Comparison of ENCODE assay signal across 16 cellular contexts in genomic region chr3:186298876-186299275, GRCh38.
DNase-seq lines count a peak whose midpoint lies in the region; ATAC-seq, FAIRE-seq and TF ChIP-seq lines count a peak whose summit lies in the region.
"Had no signal": no experiment of that assay in that cellular context is flagged by ENCODE, and none has a peak within 500 bp of the region (broad histone marks: within the 10 kb centered on the region; RNA-seq: fewer than 3 reads in every experiment).

No MANE protein-coding gene starts in this region.

- in situ Hi-C loops in K562 (cut with MboI) = no loop called here

- no peaks in the 10 kb centered on the region for H3K9me1 ChIP-seq in K562 (ENCODE audit: control insufficient read depth, insufficient read depth, low read length)

- TF ChIP-seq CTCF in K562 (IDR thresholded peaks at IDR 0.05 in 2 of 3, conservative IDR thresholded peaks at IDR 0.05 in 1 of 3; ENCODE audit: insufficient read depth in 2 of 3, low read depth in 1 of 3, low read length in 3 of 3) = no peak

- FAIRE-seq in K562 (lab: Jason Lieb, UNC) = no peak

- H3K27me3 ChIP-seq in K562 (ENCODE audit: control insufficient read depth in 2 of 2, insufficient read depth in 2 of 2, low read length in 2 of 2) = peaks cover 0 to 28% of the 10 kb centered on the region in 2 experiments; a peak in 3 of 5 replicates

- H2AFZ ChIP-seq in K562 (ENCODE audit: low read depth, low read length) = no peak overlapping the region
- H2AFZ ChIP-seq: hepatocyte had no signal

- H3K9ac ChIP-seq in K562 (ENCODE audit: insufficient read depth in 1 of 2, low read depth in 2 of 2, low read length in 2 of 2) = no peak overlapping the region
- H3K9ac ChIP-seq: KMS-11 had no signal

- no peak overlapping the region for H3K4me2 ChIP-seq in K562 (ENCODE audit: insufficient read depth, low read length)
- H3K4me2 ChIP-seq: hepatocyte, KMS-11 had no signal

- H3K36me3 ChIP-seq in K562 (ENCODE audit: control insufficient read depth, insufficient read depth, low read length) = no peaks in the 10 kb centered on the region

- no peaks in the 10 kb centered on the region for H3K9me3 ChIP-seq in K562 (replicated peaks; ENCODE audit: control insufficient read depth, insufficient read depth, low read depth, low read length)

- ATAC-seq in K562 (no peak), GM19395 (IDR thresholded peaks at IDR 0.05; ENCODE audit: unreplicated experiment) (no peak), GM18858 (IDR thresholded peaks at IDR 0.05; ENCODE audit: unreplicated experiment) (no peak), GM21381 (IDR thresholded peaks at IDR 0.05; ENCODE audit: unreplicated experiment) (no peak)
- ATAC-seq: activated CD4-positive, CD25-positive, alpha-beta regulatory T cell treated with anti-CD3 and anti-CD28 coated beads, Interleukin-2, amount 50 U/mL, for 24 hours had no signal

- H3K4me3 ChIP-seq in K562 = no peak overlapping the region
- H3K4me3 ChIP-seq: hepatocyte had no signal

- intact Hi-C loops in K562 (cut with micrococcal nuclease) = no loop called here

- H3K27ac ChIP-seq in K562 (ENCODE audit: extremely low read depth, low read depth, low read length) = no peak overlapping the region
- H3K27ac ChIP-seq: hepatocyte, KMS-11 had no signal

- BruUV-seq in K562 (replicated peaks; lab: Mats Ljungman, UMichigan) = no TSS peak

- TF ChIP-seq RAD21 in K562 (CRISPR knock-in tag; conservative IDR thresholded peaks at IDR 0.05 in 1 of 2, IDR thresholded peaks at IDR 0.05 in 1 of 2) = no peak

- TF ChIP-seq EP300 in K562 (IDR thresholded peaks at IDR 0.05; ENCODE audit: low read length) = no peak

- CTCF ChIA-PET in K562 (lab: Yijun Ruan, JAX; ENCODE audit: low intra/inter-chr PET ratio) = no interaction called here

- H3K79me2 ChIP-seq in K562 (ENCODE audit: control insufficient read depth, insufficient read depth, low read length) = no peaks in the 10 kb centered on the region
- H3K79me2 ChIP-seq: hepatocyte had no signal

- H3K4me1 ChIP-seq in K562 (replicated peaks in 1 of 2; ENCODE audit: control insufficient read depth in 2 of 2, insufficient read depth in 2 of 2, low read length in 2 of 2) = no peaks in the 10 kb centered on the region

- TF ChIP-seq POLR2A in K562 (conservative IDR thresholded peaks at IDR 0.05) = no peak

- DNase-seq in DMS153 treated with DMSO at 0.1 percent for 48 hours (lab: John Stamatoyannopoulos, UW; ENCODE audit: unreplicated experiment) (peak; percentile 14), MV-4-11 (lab: John Stamatoyannopoulos, UW) (peak; percentile 17), K562 (ENCODE audit: extremely low read depth in 1 of 4, low spot score in 3 of 4) (no peak), pons (ENCODE audit: low spot score) (peak; percentile 43)
- DNase-seq: activated gamma-delta T cell treated with Interleukin-2 at 50 U/mL for 16 hours; GF-D8; left cardiac atrium; NCI-H146; NCI-H774; stimulated activated CD4-positive, alpha-beta T cell treated with anti-CD3 and anti-CD28 coated beads, Interleukin-4, amount 100 ng/mL, for 4 hours had no signal

- POLR2A ChIA-PET in K562 (lab: Yijun Ruan, JAX) = no interaction called here

- 0% methylated on average over 2 of the region's 2 CpGs for WGBS in K562 (ENCODE audit: insufficient coverage, low coverage, missing lambda C conversion rate)

- 0 out of 2 replicates have a peak, but pooled peaks cover 5% of the 10 kb centered on the region for H4K20me1 ChIP-seq in K562 (replicated peaks; ENCODE audit: control insufficient read depth, insufficient read depth, low read length)

TF ChIP-seq in K562, 482 proteins besides CTCF, POLR2A, EP300 and RAD21 (continues in another document):
- TF ChIP-seq ZNF592 (IDR thresholded peaks at IDR 0.05) (no peak), BRD9 (IDR thresholded peaks at IDR 0.05; ENCODE audit: low read depth, partially characterized antibody) (no peak), FOSL1 (tag; conservative IDR thresholded peaks at IDR 0.05) (peak; percentile 77), ATF3 (IDR thresholded peaks at IDR 0.05) (peak; percentile 30; the same call in 1 of the 2 replicates), ATF3 (CRISPR knock-in tag; conservative IDR thresholded peaks at IDR 0.05) (no peak), ZBTB49 (CRISPR knock-in tag; IDR thresholded peaks at IDR 0.05; ENCODE audit: borderline replicate concordance) (no peak), ZNF146 (CRISPR knock-in tag; IDR thresholded peaks at IDR 0.05; ENCODE audit: unreplicated experiment) (no peak), ZNF143 (CRISPR knock-in tag; IDR thresholded peaks at IDR 0.05) (no peak), ZHX1 (conservative IDR thresholded peaks at IDR 0.05; ENCODE audit: low read length) (no peak), JUND (IDR thresholded peaks at IDR 0.05; ENCODE audit: borderline replicate concordance, low read depth, low read length) (0 out of 2 replicates have a peak, but pooled peaks have one; percentile 12), JUND (tag; IDR thresholded peaks at IDR 0.05; ENCODE audit: borderline replicate concordance, low read depth, low read length) (no peak), MTF1 (CRISPR knock-in tag; IDR thresholded peaks at IDR 0.05; ENCODE audit: borderline replicate concordance) (no peak), U2AF1 (optimal IDR thresholded peaks at IDR 0.05; ENCODE audit: low read depth, low read length) (no peak)

Comparison
In these comparisons a context has a peak if more than half of its experiments do, and no peak if none do; other contexts are left out.
1. DNase-seq: peak in DMS153 treated with DMSO at 0.1 percent for 48 hours (single experiment), MV-4-11 (single experiment) and pons (single experiment); none in K562 (0 of 4).